11 cellular contexts compared by ENCODE assay signal in genomic region chr19:47776568-47776967, GRCh38. TPM values are rescaled to one million over a fixed set of nuclear protein-coding genes. Genes with fewer than 3 reads are reported as not detected.
DNase-seq lines count a peak whose midpoint lies in the region; ATAC-seq and TF ChIP-seq lines count a peak whose summit lies in the region.
"Had no signal": no experiment of that assay in that cellular context is flagged by ENCODE, and none has a peak within 500 bp of the region (broad histone marks: within the 10 kb centered on the region; RNA-seq: fewer than 3 reads in every experiment).

No MANE protein-coding gene starts in this region.

- no peak overlapping the region for H3K4me3 ChIP-seq in transverse colon

- peak overlapping the region; percentile 95 to 99 (median 96) for H3K27ac ChIP-seq in transverse colon

- no peaks in the 10 kb centered on the region for H3K27me3 Mint-ChIP-seq in activated T-cell treated with anti-CD3 and anti-CD28 coated beads, Interleukin-2, amount 50 U/mL, for 24 hours
- no peaks in the 10 kb centered on the region for H3K27me3 Mint-ChIP-seq in T-cell
- H3K27me3 Mint-ChIP-seq: activated naive CD8-positive, alpha-beta T cell treated with anti-CD3 and anti-CD28 coated beads, Interleukin-2, amount 50 U/mL, for 24 hours; T-helper 17 cell had no signal

- peak overlapping the region; percentile 97 for H3K4me3 Mint-ChIP-seq in activated T-cell treated with anti-CD3 and anti-CD28 coated beads, Interleukin-2, amount 50 U/mL, for 24 hours
- peak overlapping the region in 2 of 3 donors; percentile 41 to 95 for H3K4me3 Mint-ChIP-seq in T-cell

- POLR2A ChIA-PET in T-cell (lab: Charles Lee): no interaction called here

- no peaks in the 10 kb centered on the region for H3K9me3 ChIP-seq in transverse colon

- peak; percentile 32 for TF ChIP-seq POLR2A in transverse colon (IDR thresholded peaks at IDR 0.05)

- H3K4me1 ChIP-seq in transverse colon: peaks cover 14 to 44% (median 35%) of the 10 kb centered on the region in 4 donors

- H3K27me3 ChIP-seq in transverse colon: no peaks in the 10 kb centered on the region

- H3K4me1 Mint-ChIP-seq in activated T-cell treated with anti-CD3 and anti-CD28 coated beads, Interleukin-2, amount 50 U/mL, for 24 hours (ENCODE audit: low read depth): peaks cover 27% of the 10 kb centered on the region
- H3K4me1 Mint-ChIP-seq in T-cell: peaks cover 24 to 35% (median 35%) of the 10 kb centered on the region in 3 donors

- no peak overlapping the region for H3K27ac Mint-ChIP-seq in activated T-cell treated with anti-CD3 and anti-CD28 coated beads, Interleukin-2, amount 50 U/mL, for 24 hours
- H3K27ac Mint-ChIP-seq in T-cell: no peak overlapping the region
- H3K27ac Mint-ChIP-seq: activated naive CD8-positive, alpha-beta T cell treated with anti-CD3 and anti-CD28 coated beads, Interleukin-2, amount 50 U/mL, for 24 hours; T-helper 17 cell had no signal

- ATAC-seq in T-cell (replicated peaks in 1 of 4) (no peak), HG03354 (IDR thresholded peaks at IDR 0.05; ENCODE audit: poor library complexity, severe bottlenecking, unreplicated experiment) (no peak), GM21619 (IDR thresholded peaks at IDR 0.05; ENCODE audit: unreplicated experiment) (no peak)
- ATAC-seq: activated naive CD8-positive, alpha-beta T cell treated with anti-CD3 and anti-CD28 coated beads, Interleukin-2, amount 50 U/mL, for 24 hours; T-helper 17 cell had no signal

- DNase-seq in activated T-cell treated with anti-CD3 and anti-CD28 coated beads, Interleukin-2, amount 50 U/mL, for 24 hours: no peak
- DNase-seq in activated T-cell treated with anti-CD3 and anti-CD28 coated beads, Interleukin-2, amount 50 U/mL, for 1 hour: no peak
- DNase-seq in T-cell (no peak), left kidney (ENCODE audit: low read depth, low spot score) (peak; percentile 51), transverse colon (no peak), T1000 (lab: John Stamatoyannopoulos, UW) (no peak)
- DNase-seq: activated naive CD8-positive, alpha-beta T cell treated with anti-CD3 and anti-CD28 coated beads, Interleukin-2, amount 50 U/mL, for 24 hours; T-helper 17 cell had no signal

- intact Hi-C loops in transverse colon (cut with DNase I; ENCODE audit: low total_unique reads): loop anchor here (1.0 kb wide), 1 partner anchor 10 kb away; no protein-coding TSS in a partner anchor

- no peaks in the 10 kb centered on the region for H3K36me3 ChIP-seq in transverse colon

- in situ Hi-C loops in transverse colon (cut with MboI; ENCODE audit: low pct_ligation_motif_present in 1 of 4, low pct_unique_long_range_greater_than_20kb in 1 of 4, low sequenced_read_pairs in 3 of 4): no loop called here

- no peak for TF ChIP-seq CTCF in transverse colon (IDR thresholded peaks at IDR 0.05)

- peak; percentile 59 for TF ChIP-seq EP300 in transverse colon (IDR thresholded peaks at IDR 0.05; ENCODE audit: low read depth)

- peaks cover 31% of the 10 kb centered on the region for H3K36me3 Mint-ChIP-seq in activated T-cell treated with anti-CD3 and anti-CD28 coated beads, Interleukin-2, amount 50 U/mL, for 24 hours (ENCODE audit: low read depth)
- H3K36me3 Mint-ChIP-seq in T-cell: peaks cover 9% of the 10 kb centered on the region

- 45 to 53% methylated on average over 2 to 4 of the region's 4 CpGs for WGBS in transverse colon (ENCODE audit: low coverage in 1 of 2), 2 donors

- CTCF ChIA-PET in T-cell (lab: Charles Lee): no interaction called here

- H3K9me3 Mint-ChIP-seq in activated T-cell treated with anti-CD3 and anti-CD28 coated beads, Interleukin-2, amount 50 U/mL, for 24 hours: no peaks in the 10 kb centered on the region
- no peaks in the 10 kb centered on the region for H3K9me3 Mint-ChIP-seq in T-cell
- H3K9me3 Mint-ChIP-seq: activated naive CD8-positive, alpha-beta T cell treated with anti-CD3 and anti-CD28 coated beads, Interleukin-2, amount 50 U/mL, for 24 hours had no signal

RNA-seq across cellular contexts. Expression of gene SELENOW, which starts 1.9 kb away (rescaled TPM):
- total RNA-seq in T-cell: 100 to 1,000 TPM in 4 of 5 donors, 10 to 100 TPM in 1; 91.5 to 111 (median 101) TPM
- total RNA-seq in transverse colon: 100 to 1,000 TPM; 474 to 751 (median 653) TPM

RNA-seq across cellular contexts. Expression of gene TPRX1, which starts 27.8 kb away (rescaled TPM):
- not detected for total RNA-seq in T-cell
- not detected for total RNA-seq in transverse colon
- total RNA-seq: fibroblast of villous mesenchyme, T-helper 17 cell had no signal

RNA-seq across cellular contexts. Expression of gene NOP53, which starts 31.2 kb away (rescaled TPM):
- total RNA-seq in T-cell (1,000 to 10,000 TPM in 1 of 5 donors, 100 to 1,000 TPM in 4; 832 to 1,046 (median 935) TPM), transverse colon (100 to 1,000 TPM; 239 to 490 (median 364) TPM)

RNA-seq across cellular contexts. Expression of gene CRX, which starts 45.2 kb away (rescaled TPM):
- total RNA-seq in T-cell: not detected
- not detected for total RNA-seq in transverse colon
- total RNA-seq: fibroblast of villous mesenchyme, T-helper 17 cell had no signal

Comparison
In these comparisons a context has a peak if more than half of its experiments do, and no peak if none do; other contexts are left out.
1. RNA of gene SELENOW, which starts 1.9 kb away (total RNA-seq): 474 to 751 TPM in transverse colon; 91.5 to 111 TPM in T-cell; every median in the first group is over 4 times any median in the second.